ENCODE assay signal across 9 cellular contexts in the genomic region with DNA sequence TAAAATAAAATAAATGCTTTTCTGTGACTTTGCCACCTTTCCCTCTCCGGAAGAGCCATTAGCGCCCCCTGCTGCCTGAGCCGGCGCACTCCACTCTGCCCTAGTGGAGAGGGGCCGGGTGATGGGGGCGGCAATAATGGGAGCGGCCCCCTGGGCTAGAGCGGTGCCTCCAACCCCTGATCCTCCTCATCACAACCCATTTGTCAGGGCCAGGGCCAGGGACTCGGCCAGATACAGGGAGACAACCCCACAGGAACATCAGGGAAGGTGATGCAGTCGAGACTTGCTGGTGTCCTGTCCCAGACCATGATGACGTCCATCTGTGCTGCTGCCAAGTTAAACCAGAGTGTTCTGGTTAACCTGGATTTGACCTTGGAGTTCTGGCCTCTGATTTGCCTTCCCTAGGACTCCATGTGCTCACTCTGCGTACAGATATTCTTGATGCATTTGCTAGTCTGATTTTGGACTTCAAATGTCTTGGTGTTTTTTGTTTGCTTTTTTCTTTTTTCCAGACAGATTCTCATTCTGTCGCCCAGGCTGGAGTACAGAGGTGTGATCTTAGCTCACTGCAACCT. TPM values are rescaled to one million over a fixed set of nuclear protein-coding genes. Genes with fewer than 3 reads are reported as not detected.
A peak's percentile ranks its signal among the peaks of the same experiment; 100 is the strongest.
DNase-seq lines count a peak whose midpoint lies in the region; ATAC-seq and TF ChIP-seq lines count a peak whose summit lies in the region.
"Had no signal": no experiment of that assay in that cellular context is flagged by ENCODE, and none has a peak within 500 bp of the region (broad histone marks: within the 10 kb centered on the region; RNA-seq: fewer than 3 reads in every experiment).

No MANE protein-coding gene starts in this region.

- H3K27ac ChIP-seq in Peyer's patch: no peak overlapping the region
- peak overlapping the region; percentile 76 to 92 for H3K27ac ChIP-seq in liver (ENCODE audit: low read depth in 1 of 2, low read length in 2 of 2)
- H3K27ac ChIP-seq in upper lobe of left lung: no peak overlapping the region
- H3K27ac ChIP-seq: thoracic aorta had no signal

- H3K36me3 ChIP-seq in Peyer's patch: no peaks in the 10 kb centered on the region
- H3K36me3 ChIP-seq in liver (ENCODE audit: control insufficient read depth in 4 of 4, insufficient read depth in 3 of 4, low read depth in 1 of 4, low read length in 3 of 4): no peaks in the 10 kb centered on the region
- no peaks in the 10 kb centered on the region for H3K36me3 ChIP-seq in upper lobe of left lung
- H3K36me3 ChIP-seq: thoracic aorta had no signal

- in situ Hi-C loops in ACHN (cut with HindIII; ENCODE audit: low pct_ligation_motif_present, low pct_unique_long_range_greater_than_20kb, low sequenced_read_pairs) (no loop called here), T47D (cut with HindIII; ENCODE audit: low pct_unique_long_range_greater_than_20kb, low sequenced_read_pairs) (no loop called here)

- H3K4me3 ChIP-seq in GM12875 (ENCODE audit: low read depth, low read length) (no peak overlapping the region), Peyer's patch (no peak overlapping the region), liver (ENCODE audit: low read depth in 1 of 3, low read length in 3 of 3) (peak overlapping the region in 1 of 3 donors; percentile 3), upper lobe of left lung (peak overlapping the region in 1 of 4 donors; percentile 3)
- H3K4me3 ChIP-seq: thoracic aorta had no signal

- H3K4me1 ChIP-seq in Peyer's patch (peaks cover 0 to 4% (median 0%) of the 10 kb centered on the region in 4 donors), liver (ENCODE audit: control insufficient read depth in 4 of 4, insufficient read depth in 4 of 4, low read length in 3 of 4) (peaks cover 0 to 7% (median 2%) of the 10 kb centered on the region in 4 donors), upper lobe of left lung (peaks cover 0 to 5% (median 2%) of the 10 kb centered on the region in 4 donors)

- H3K9me3 ChIP-seq in Peyer's patch (no peaks in the 10 kb centered on the region), liver (ENCODE audit: control insufficient read depth in 4 of 4, low read length in 3 of 4) (no peaks in the 10 kb centered on the region), upper lobe of left lung (no peaks in the 10 kb centered on the region)
- H3K9me3 ChIP-seq: thoracic aorta had no signal

- TF ChIP-seq EP300 in upper lobe of left lung (IDR thresholded peaks at IDR 0.05): no peak

- DNase-seq in ACHN (peak; percentile 72), Peyer's patch (peak in 1 of 3 donors; percentile 58), T47D (ENCODE audit: low read depth in 1 of 2, low spot score in 1 of 2) (peak; percentile 23 to 82), upper lobe of left lung (peak; percentile 39 to 85), HPDE6-E6E7 (ENCODE audit: extremely low spot score) (no peak)

- no peak overlapping the region for H3K9ac ChIP-seq in liver (ENCODE audit: low read depth in 1 of 2, low read length in 2 of 2)

- TF ChIP-seq CTCF in GM12875 (IDR thresholded peaks at IDR 0.05; ENCODE audit: borderline replicate concordance, insufficient read depth, low read depth, low read length): peak; percentile 68
- peak in 4 of 6 experiments; percentile 50 to 69 (median 62) for TF ChIP-seq CTCF in Peyer's patch (IDR thresholded peaks at IDR 0.05)
- TF ChIP-seq CTCF in liver (IDR thresholded peaks at IDR 0.05; ENCODE audit: low read depth, low read length, missing input control): peak; percentile 67
- peak; percentile 16 to 61 (median 52) for TF ChIP-seq CTCF in upper lobe of left lung (IDR thresholded peaks at IDR 0.05)

- peak; percentile 63 to 72 for TF ChIP-seq RAD21 in liver (IDR thresholded peaks at IDR 0.05)

- 21% methylated on average over 13 of the region's 13 CpGs for WGBS in liver
- WGBS in upper lobe of left lung, 2 donors: 23 to 40% methylated on average over 13 of the region's 13 CpGs

- H3K27me3 ChIP-seq in Peyer's patch (no peaks in the 10 kb centered on the region), liver (ENCODE audit: control insufficient read depth in 4 of 4, insufficient read depth in 4 of 4, low read length in 3 of 4) (no peaks in the 10 kb centered on the region), upper lobe of left lung (no peaks in the 10 kb centered on the region)

- ATAC-seq in upper lobe of left lung (ENCODE audit: low FRiP score in 2 of 2) (peak; percentile 79 to 83), GM18873 (IDR thresholded peaks at IDR 0.05; ENCODE audit: low FRiP score, unreplicated experiment) (no peak)

- no peak for TF ChIP-seq POLR2A in Peyer's patch (IDR thresholded peaks at IDR 0.05)
- TF ChIP-seq POLR2A in upper lobe of left lung (IDR thresholded peaks at IDR 0.05): no peak

TF ChIP-seq in liver, 16 proteins besides CTCF, POLR2A, EP300 and RAD21:
- TF ChIP-seq, protein P1, sequence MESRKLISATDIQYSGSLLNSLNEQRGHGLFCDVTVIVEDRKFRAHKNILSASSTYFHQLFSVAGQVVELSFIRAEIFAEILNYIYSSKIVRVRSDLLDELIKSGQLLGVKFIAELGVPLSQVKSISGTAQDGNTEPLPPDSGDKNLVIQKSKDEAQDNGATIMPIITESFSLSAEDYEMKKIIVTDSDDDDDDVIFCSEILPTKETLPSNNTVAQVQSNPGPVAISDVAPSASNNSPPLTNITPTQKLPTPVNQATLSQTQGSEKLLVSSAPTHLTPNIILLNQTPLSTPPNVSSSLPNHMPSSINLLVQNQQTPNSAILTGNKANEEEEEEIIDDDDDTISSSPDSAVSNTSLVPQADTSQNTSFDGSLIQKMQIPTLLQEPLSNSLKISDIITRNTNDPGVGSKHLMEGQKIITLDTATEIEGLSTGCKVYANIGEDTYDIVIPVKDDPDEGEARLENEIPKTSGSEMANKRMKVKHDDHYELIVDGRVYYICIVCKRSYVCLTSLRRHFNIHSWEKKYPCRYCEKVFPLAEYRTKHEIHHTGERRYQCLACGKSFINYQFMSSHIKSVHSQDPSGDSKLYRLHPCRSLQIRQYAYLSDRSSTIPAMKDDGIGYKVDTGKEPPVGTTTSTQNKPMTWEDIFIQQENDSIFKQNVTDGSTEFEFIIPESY (IDR thresholded peaks at IDR 0.05): peak; percentile 60
- TF ChIP-seq, protein P2, sequence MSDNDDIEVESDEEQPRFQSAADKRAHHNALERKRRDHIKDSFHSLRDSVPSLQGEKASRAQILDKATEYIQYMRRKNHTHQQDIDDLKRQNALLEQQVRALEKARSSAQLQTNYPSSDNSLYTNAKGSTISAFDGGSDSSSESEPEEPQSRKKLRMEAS (IDR thresholded peaks at IDR 0.05): peak; percentile 99
- TF ChIP-seq NR2F2 (IDR thresholded peaks at IDR 0.05) (no peak), HNF4A (conservative IDR thresholded peaks at IDR 0.05) (peak; percentile 77 to 79), JUND (IDR thresholded peaks at IDR 0.05) (peak in 1 of 2 donors; percentile 47), GABPA (IDR thresholded peaks at IDR 0.05 in 1 of 2, conservative IDR thresholded peaks at IDR 0.05 in 1 of 2) (peak in 1 of 2 donors; percentile 27), FOXA2 (IDR thresholded peaks at IDR 0.05) (no peak), FOXA1 (IDR thresholded peaks at IDR 0.05) (no peak), TAF1 (conservative IDR thresholded peaks at IDR 0.05) (peak; percentile 20), SP1 (IDR thresholded peaks at IDR 0.05) (peak; percentile 92), RXRA (IDR thresholded peaks at IDR 0.05) (peak; percentile 85 to 89), HNF4G (IDR thresholded peaks at IDR 0.05) (no peak), EGR1 (IDR thresholded peaks at IDR 0.05; ENCODE audit: low read depth in 2 of 2) (no peak), YY1 (IDR thresholded peaks at IDR 0.05) (peak; percentile 85)
- TF ChIP-seq, protein P3, sequence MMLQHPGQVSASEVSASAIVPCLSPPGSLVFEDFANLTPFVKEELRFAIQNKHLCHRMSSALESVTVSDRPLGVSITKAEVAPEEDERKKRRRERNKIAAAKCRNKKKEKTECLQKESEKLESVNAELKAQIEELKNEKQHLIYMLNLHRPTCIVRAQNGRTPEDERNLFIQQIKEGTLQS (IDR thresholded peaks at IDR 0.05): no peak
- TF ChIP-seq, protein P4, sequence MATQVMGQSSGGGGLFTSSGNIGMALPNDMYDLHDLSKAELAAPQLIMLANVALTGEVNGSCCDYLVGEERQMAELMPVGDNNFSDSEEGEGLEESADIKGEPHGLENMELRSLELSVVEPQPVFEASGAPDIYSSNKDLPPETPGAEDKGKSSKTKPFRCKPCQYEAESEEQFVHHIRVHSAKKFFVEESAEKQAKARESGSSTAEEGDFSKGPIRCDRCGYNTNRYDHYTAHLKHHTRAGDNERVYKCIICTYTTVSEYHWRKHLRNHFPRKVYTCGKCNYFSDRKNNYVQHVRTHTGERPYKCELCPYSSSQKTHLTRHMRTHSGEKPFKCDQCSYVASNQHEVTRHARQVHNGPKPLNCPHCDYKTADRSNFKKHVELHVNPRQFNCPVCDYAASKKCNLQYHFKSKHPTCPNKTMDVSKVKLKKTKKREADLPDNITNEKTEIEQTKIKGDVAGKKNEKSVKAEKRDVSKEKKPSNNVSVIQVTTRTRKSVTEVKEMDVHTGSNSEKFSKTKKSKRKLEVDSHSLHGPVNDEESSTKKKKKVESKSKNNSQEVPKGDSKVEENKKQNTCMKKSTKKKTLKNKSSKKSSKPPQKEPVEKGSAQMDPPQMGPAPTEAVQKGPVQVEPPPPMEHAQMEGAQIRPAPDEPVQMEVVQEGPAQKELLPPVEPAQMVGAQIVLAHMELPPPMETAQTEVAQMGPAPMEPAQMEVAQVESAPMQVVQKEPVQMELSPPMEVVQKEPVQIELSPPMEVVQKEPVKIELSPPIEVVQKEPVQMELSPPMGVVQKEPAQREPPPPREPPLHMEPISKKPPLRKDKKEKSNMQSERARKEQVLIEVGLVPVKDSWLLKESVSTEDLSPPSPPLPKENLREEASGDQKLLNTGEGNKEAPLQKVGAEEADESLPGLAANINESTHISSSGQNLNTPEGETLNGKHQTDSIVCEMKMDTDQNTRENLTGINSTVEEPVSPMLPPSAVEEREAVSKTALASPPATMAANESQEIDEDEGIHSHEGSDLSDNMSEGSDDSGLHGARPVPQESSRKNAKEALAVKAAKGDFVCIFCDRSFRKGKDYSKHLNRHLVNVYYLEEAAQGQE (IDR thresholded peaks at IDR 0.05): peak; percentile 32

RNA-seq across cellular contexts. Expression of a gene that starts 46.1 kb away (rescaled TPM):
- total RNA-seq in Peyer's patch (100 to 1,000 TPM in 2 of 4 donors, 10 to 100 TPM in 2; 70.2 to 305 (median 109) TPM), liver (10 to 100 TPM; 38.0 to 51.7 TPM), upper lobe of left lung (100 to 1,000 TPM in 2 of 6 donors, 10 to 100 TPM in 4; 67.3 to 163 (median 79.7) TPM)
- polyA plus RNA-seq in liver: 10 to 100 TPM in 1 of 2 donors, 1 to 10 TPM in 1; 8.1 to 20.9 TPM

Comparison
In these comparisons a context has a peak if more than half of its experiments do, and no peak if none do; other contexts are left out.
1. H3K27ac ChIP-seq: peak in liver (2 of 2); none in Peyer's patch (0 of 4) and upper lobe of left lung (0 of 4).
2. Peak in every context shown above with its lines, with median percentiles within 50 percentile points of each other: CTCF ChIP-seq.